In genomic region chr9:124770359-124771020, GRCh38 we compare ENCODE assay signal across 1 cellular context.
TF ChIP-seq lines count a peak whose summit lies in the region.

No MANE protein-coding gene starts in this region.

TF ChIP-seq in K562, 482 proteins besides CTCF, POLR2A, EP300 and RAD21 (continued from another document):
- TF ChIP-seq HINFP (tag; conservative IDR thresholded peaks at IDR 0.05; ENCODE audit: low read depth) (peak; percentile 97), FOXJ2 (tag; IDR thresholded peaks at IDR 0.05) (no peak), ZNF75A (CRISPR knock-in tag; IDR thresholded peaks at IDR 0.05) (no peak), MCM5 (IDR thresholded peaks at IDR 0.05; ENCODE audit: low read depth) (no peak), ETV6 (IDR thresholded peaks at IDR 0.05; ENCODE audit: borderline replicate concordance in 1 of 2, low read depth in 2 of 2, low read length in 1 of 2) (no peak), ETV6 (CRISPR knock-in tag; IDR thresholded peaks at IDR 0.05; ENCODE audit: borderline replicate concordance) (no peak), ARID3B (CRISPR knock-in tag; IDR thresholded peaks at IDR 0.05; ENCODE audit: borderline replicate concordance) (no peak), TBP (optimal IDR thresholded peaks at IDR 0.05; ENCODE audit: low read depth, low read length) (peak; percentile 4), ZNF134 (CRISPR knock-in tag; conservative IDR thresholded peaks at IDR 0.05) (no peak), ZNF507 (tag; conservative IDR thresholded peaks at IDR 0.05) (no peak), KAT2B (IDR thresholded peaks at IDR 0.05; ENCODE audit: low read depth, low read length) (no peak), TFAP4 (CRISPR knock-in tag; IDR thresholded peaks at IDR 0.05; ENCODE audit: borderline replicate concordance) (0 out of 2 replicates have a peak, but pooled peaks have one; percentile 4), E2F5 (CRISPR knock-in tag; IDR thresholded peaks at IDR 0.05) (no peak), NR0B1 (IDR thresholded peaks at IDR 0.05; ENCODE audit: partially characterized antibody) (no peak), SPI1 (IDR thresholded peaks at IDR 0.05; ENCODE audit: borderline replicate concordance, low read depth, low read length) (no peak), THAP7 (CRISPR knock-in tag; IDR thresholded peaks at IDR 0.05) (no peak), FUS (optimal IDR thresholded peaks at IDR 0.05; ENCODE audit: low read depth, low read length) (no peak), POLR2H (tag; IDR thresholded peaks at IDR 0.05; ENCODE audit: low read depth) (no peak), ESRRB (CRISPR knock-in tag; IDR thresholded peaks at IDR 0.05; ENCODE audit: borderline replicate concordance) (no peak), ZNF77 (CRISPR knock-in tag; IDR thresholded peaks at IDR 0.05) (no peak), CBFB (CRISPR knock-in tag; IDR thresholded peaks at IDR 0.05) (no peak), ILK (tag; IDR thresholded peaks at IDR 0.05; ENCODE audit: borderline replicate concordance, low read depth) (no peak), CCNT2 (IDR thresholded peaks at IDR 0.05; ENCODE audit: borderline replicate concordance, extremely low read depth, insufficient read length, low read depth, low read length) (no peak), NUFIP1 (IDR thresholded peaks at IDR 0.05; ENCODE audit: partially characterized antibody) (no peak), STAT5A (IDR thresholded peaks at IDR 0.05; ENCODE audit: borderline replicate concordance, low read length) (no peak), FOXK2 (conservative IDR thresholded peaks at IDR 0.05 in 1 of 2, IDR thresholded peaks at IDR 0.05 in 1 of 2; ENCODE audit: low read depth in 2 of 2) (no peak), MXD1 (CRISPR knock-in tag; IDR thresholded peaks at IDR 0.05; ENCODE audit: borderline replicate concordance, poor library complexity, severe bottlenecking) (no peak), HSF4 (CRISPR knock-in tag; IDR thresholded peaks at IDR 0.05; ENCODE audit: borderline replicate concordance) (no peak)
